ENCODE assay signal across 22 cellular contexts in the genomic region with DNA sequence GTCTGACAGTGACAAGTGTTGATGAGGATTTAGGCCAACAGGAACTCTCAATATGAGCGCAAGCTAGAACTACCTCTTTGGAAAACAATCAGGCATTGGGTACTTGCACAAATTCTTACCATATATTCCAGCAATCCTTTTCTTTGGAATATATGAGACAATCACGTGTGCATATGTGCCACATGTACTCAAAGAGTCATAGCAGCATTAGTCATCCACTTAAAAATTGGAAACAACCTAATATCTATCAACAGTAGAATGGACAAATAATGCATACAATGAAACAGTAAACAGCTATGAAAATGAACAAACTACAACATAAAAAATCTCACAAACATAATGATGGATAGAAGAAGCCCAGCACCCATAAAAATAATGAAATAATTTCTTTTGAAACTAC.
DNase-seq lines count a peak whose midpoint lies in the region; ATAC-seq, FAIRE-seq and TF ChIP-seq lines count a peak whose summit lies in the region.
"Had no signal": no experiment of that assay in that cellular context is flagged by ENCODE, and none has a peak within 500 bp of the region (broad histone marks: within the 10 kb centered on the region; RNA-seq: fewer than 3 reads in every experiment).

No MANE protein-coding gene starts in this region.

- H3K36me3 ChIP-seq in GM23248 (ENCODE audit: low read depth) (no peaks in the 10 kb centered on the region), bronchial epithelial cell (ENCODE audit: control insufficient read depth, insufficient read depth, low read length) (no peaks in the 10 kb centered on the region)
- H3K36me3 ChIP-seq: BE2C had no signal

- DNase-seq in GM23248 (peak; percentile 31), bronchial epithelial cell (ENCODE audit: low read depth) (peak; percentile 57), foreskin fibroblast (peak; percentile 18 to 40), posterior vena cava (ENCODE audit: low spot score) (no peak), dermis blood vessel endothelial cell (no peak)
- DNase-seq: ACHN; BE2C; C1 segment of cervical spinal cord; Caco-2; CD4-positive, alpha-beta T cell; DMS79 treated with DMSO at 0.1 percent for 48 hours; HFFc6 had no signal

- no peaks in the 10 kb centered on the region for H3K9me3 ChIP-seq in GM23248 (ENCODE audit: low read depth)
- H3K9me3 ChIP-seq: BE2C had no signal

- no peak overlapping the region for H3K27ac ChIP-seq in GM23248
- H3K27ac ChIP-seq: KMS-11 had no signal

- TF ChIP-seq CTCF in bronchial epithelial cell (IDR thresholded peaks at IDR 0.05; ENCODE audit: insufficient read depth, low read length, severe bottlenecking) (no peak), foreskin fibroblast (IDR thresholded peaks at IDR 0.05; ENCODE audit: low read depth, low read length) (no peak)

- H3K9ac ChIP-seq in GM23248: no peak overlapping the region
- H3K9ac ChIP-seq: KMS-11 had no signal

- WGBS in GM23248 (ENCODE audit: low coverage in 1 of 2, low lambda C conversion rate in 2 of 2, missing lambda C conversion rate in 2 of 2), 2 experiments: 77 to 78% methylated on average over 2 of the region's 2 CpGs

- H3K4me3 ChIP-seq in GM23248: no peak overlapping the region
- no peak overlapping the region for H3K4me3 ChIP-seq in bronchial epithelial cell (ENCODE audit: low read depth, low read length)
- no peak overlapping the region for H3K4me3 ChIP-seq in foreskin fibroblast (ENCODE audit: low read depth in 1 of 2, low read length in 2 of 2)
- H3K4me3 ChIP-seq: GM12878, GM23338 had no signal

- H3K79me2 ChIP-seq in GM23248 (ENCODE audit: insufficient read depth): no peaks in the 10 kb centered on the region

- ATAC-seq in HG02885 (IDR thresholded peaks at IDR 0.05; ENCODE audit: poor library complexity, unreplicated experiment): no peak
- no peak for ATAC-seq in GM19351 (IDR thresholded peaks at IDR 0.05; ENCODE audit: unreplicated experiment)
- ATAC-seq: GM12878, GM23338, HCT116 had no signal

- no peaks in the 10 kb centered on the region for H3F3A ChIP-seq in GM23248 (ENCODE audit: insufficient read depth)

- H3K4me2 ChIP-seq in GM23248 (ENCODE audit: unreplicated experiment): no peak overlapping the region
- H3K4me2 ChIP-seq: GM23338, KMS-11 had no signal

- intact Hi-C loops in posterior vena cava (cut with DNase I): loop anchor here in 1 of 2 donors (5.0 kb wide), 1 partner anchor 940 kb away; no protein-coding TSS in a partner anchor

- H3K4me1 ChIP-seq in GM23248 (ENCODE audit: insufficient read depth): no peaks in the 10 kb centered on the region
- H3K4me1 ChIP-seq: BE2C, Caco-2 had no signal

- no peaks in the 10 kb centered on the region for H3K9me2 ChIP-seq in GM23248 (ENCODE audit: insufficient read depth)

- H2AFZ ChIP-seq in GM23248: no peak overlapping the region
- H2AFZ ChIP-seq: GM23338 had no signal

- H3K27me3 ChIP-seq in GM23248 (replicated peaks; ENCODE audit: insufficient read depth): no peaks in the 10 kb centered on the region
- no peaks in the 10 kb centered on the region for H3K27me3 ChIP-seq in bronchial epithelial cell (ENCODE audit: control insufficient read depth, insufficient read depth, low read length)
- H3K27me3 ChIP-seq: BE2C had no signal

- H4K20me1 ChIP-seq in GM23248 (ENCODE audit: insufficient read depth): no peaks in the 10 kb centered on the region

- FAIRE-seq in bronchial epithelial cell (lab: Jason Lieb, UNC): no peak
- FAIRE-seq: A204.1, D721Med, GM12878, GM19239, H54 had no signal

- in situ Hi-C loops in GM23248 (cut with MboI): no loop called here

Comparison
In these comparisons a context has a peak if more than half of its experiments do, and no peak if none do; other contexts are left out.
1. DNase-seq: peak in GM23248 (single experiment), bronchial epithelial cell (single experiment) and foreskin fibroblast (2 of 2); none in posterior vena cava (single experiment) and dermis blood vessel endothelial cell (single experiment).